In the genomic region with DNA sequence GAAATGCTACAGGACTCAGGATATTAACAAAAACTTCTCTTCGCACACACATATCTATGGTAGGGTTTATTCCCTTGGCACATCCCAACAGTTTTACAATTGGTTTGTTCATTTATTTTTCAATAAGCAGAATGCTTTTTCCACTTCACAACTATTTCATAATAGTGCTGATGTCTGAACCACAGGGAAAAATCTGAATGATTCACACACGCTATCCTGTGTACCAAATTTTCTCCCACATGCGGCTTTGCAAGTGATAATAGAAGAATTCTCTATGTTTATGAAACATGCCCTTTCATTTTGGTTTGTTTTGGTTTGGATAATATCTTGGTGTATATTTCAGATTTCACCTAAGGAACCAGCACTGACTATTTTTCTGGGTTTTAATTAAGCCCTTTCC, we compare ENCODE assay signal across 23 cellular contexts.
"Had no signal": no experiment of that assay in that cellular context is flagged by ENCODE, and none has a peak within 500 bp of the region (broad histone marks: within the 10 kb centered on the region; RNA-seq: fewer than 3 reads in every experiment).

No MANE protein-coding gene starts in this region.

- H3K9me3 Mint-ChIP-seq: activated CD4-positive, alpha-beta T cell treated with anti-CD3 and anti-CD28 coated beads, Interleukin-2, amount 10 ng/mL, durations not matched to agents 24 days and 14 days; activated naive CD8-positive, alpha-beta T cell treated with anti-CD3 and anti-CD28 coated beads, Interleukin-2, amount 10 ng/mL, durations not matched to agents 7 days and 5 days had no signal

- H3K4me1 Mint-ChIP-seq: activated CD4-positive, alpha-beta memory T cell treated with anti-CD3 and anti-CD28 coated beads, Interleukin-2, amount 10 ng/mL, durations not matched to agents 7 days and 5 days; activated CD4-positive, alpha-beta T cell treated with anti-CD3 and anti-CD28 coated beads, Interleukin-2, amount 10 ng/mL, durations not matched to agents 24 days and 14 days; activated naive CD8-positive, alpha-beta T cell treated with anti-CD3 and anti-CD28 coated beads, Interleukin-2, amount 10 ng/mL, durations not matched to agents 7 days and 5 days; naive B cell had no signal

- H3K27me3 ChIP-seq: body of pancreas, heart left ventricle, spleen, tibial artery had no signal

- H3K27ac ChIP-seq: body of pancreas, heart left ventricle, spleen, tibial artery, VCaP had no signal

- H3K9me3 ChIP-seq: body of pancreas, heart left ventricle, spleen, tibial artery had no signal

- H3K4me3 ChIP-seq: body of pancreas, heart left ventricle, spleen, tibial artery had no signal

- H3K4me1 ChIP-seq: body of pancreas, heart left ventricle, spleen, tibial artery had no signal

- H3K27me3 Mint-ChIP-seq: activated CD4-positive, alpha-beta memory T cell treated with anti-CD3 and anti-CD28 coated beads, Interleukin-2, amount 10 ng/mL, durations not matched to agents 7 days and 5 days; activated CD4-positive, alpha-beta T cell treated with anti-CD3 and anti-CD28 coated beads, Interleukin-2, amount 10 ng/mL, durations not matched to agents 24 days and 14 days; activated naive CD8-positive, alpha-beta T cell treated with anti-CD3 and anti-CD28 coated beads, Interleukin-2, amount 10 ng/mL, durations not matched to agents 7 days and 5 days; naive B cell had no signal

- H3K4me3 Mint-ChIP-seq: activated CD4-positive, alpha-beta memory T cell treated with anti-CD3 and anti-CD28 coated beads, Interleukin-2, amount 10 ng/mL, durations not matched to agents 7 days and 5 days; activated CD4-positive, alpha-beta T cell treated with anti-CD3 and anti-CD28 coated beads, Interleukin-2, amount 10 ng/mL, durations not matched to agents 24 days and 14 days; activated naive CD4-positive, alpha-beta T cell treated with anti-CD3 and anti-CD28 coated beads for 36 hours; activated naive CD8-positive, alpha-beta T cell treated with anti-CD3 and anti-CD28 coated beads, Interleukin-2, amount 10 ng/mL, durations not matched to agents 7 days and 5 days; activated T-cell treated with anti-CD3 and anti-CD28 coated beads, Interleukin-2, amount 50 U/mL, for 72 hours; naive B cell; neural crest cell had no signal

- H3K27ac Mint-ChIP-seq: activated CD4-positive, alpha-beta memory T cell treated with anti-CD3 and anti-CD28 coated beads, Interleukin-2, amount 10 ng/mL, durations not matched to agents 7 days and 5 days; activated CD4-positive, alpha-beta T cell treated with anti-CD3 and anti-CD28 coated beads, Interleukin-2, amount 10 ng/mL, durations not matched to agents 24 days and 14 days; activated naive CD4-positive, alpha-beta T cell treated with anti-CD3 and anti-CD28 coated beads for 36 hours; activated naive CD8-positive, alpha-beta T cell treated with anti-CD3 and anti-CD28 coated beads, Interleukin-2, amount 10 ng/mL, durations not matched to agents 7 days and 5 days; activated T-cell treated with anti-CD3 and anti-CD28 coated beads, Interleukin-2, amount 50 U/mL, for 72 hours; naive B cell had no signal

- H3K36me3 Mint-ChIP-seq: activated naive CD8-positive, alpha-beta T cell treated with anti-CD3 and anti-CD28 coated beads, Interleukin-2, amount 10 ng/mL, durations not matched to agents 7 days and 5 days; naive B cell had no signal

- H3K36me3 ChIP-seq: heart left ventricle, spleen, tibial artery had no signal

- DNase-seq: activated CD4-positive, alpha-beta memory T cell treated with anti-CD3 and anti-CD28 coated beads, Interleukin-2, amount 10 ng/mL, durations not matched to agents 7 days and 5 days; activated CD4-positive, alpha-beta T cell treated with anti-CD3 and anti-CD28 coated beads, Interleukin-2, amount 10 ng/mL, durations not matched to agents 24 days and 14 days; activated effector memory CD4-positive, alpha-beta T cell treated with Interleukin-2 at 50 U/mL for 16 hours; activated naive CD4-positive, alpha-beta T cell treated with anti-CD3 and anti-CD28 coated beads for 36 hours; activated naive CD8-positive, alpha-beta T cell treated with anti-CD3 and anti-CD28 coated beads, Interleukin-2, amount 10 ng/mL, durations not matched to agents 7 days and 5 days; activated T-cell treated with anti-CD3 and anti-CD28 coated beads, Interleukin-2, amount 50 U/mL, for 72 hours; amygdala; body of pancreas; caudate nucleus; effector memory CD4-positive, alpha-beta T cell; heart left ventricle; islet precursor cell; left cardiac atrium; mesenchymal stem cell; naive B cell; retina; spleen; stimulated activated CD4-positive, alpha-beta T cell treated with anti-CD3 and anti-CD28 coated beads, Interleukin-4, amount 100 ng/mL, for 24 hours; stimulated activated naive CD8-positive, alpha-beta T cell treated with anti-CD3 and anti-CD28 coated beads, Interleukin-15, Interleukin-2, amounts not matched to agents 100 U/mL and 50 U/mL, for 24 hours; tibial artery had no signal

- ATAC-seq: activated CD4-positive, CD25-positive, alpha-beta regulatory T cell treated with anti-CD3 and anti-CD28 coated beads, Interleukin-2, amount 50 U/mL, for 24 hours; activated T-cell treated with anti-CD3 and anti-CD28 coated beads, Interleukin-2, amount 50 U/mL, for 72 hours; body of pancreas; heart left ventricle; left cardiac atrium; stimulated activated naive CD8-positive, alpha-beta T cell treated with anti-CD3 and anti-CD28 coated beads, Interleukin-15, Interleukin-2, amounts not matched to agents 100 U/mL and 50 U/mL, for 24 hours had no signal
